In the genomic region with DNA sequence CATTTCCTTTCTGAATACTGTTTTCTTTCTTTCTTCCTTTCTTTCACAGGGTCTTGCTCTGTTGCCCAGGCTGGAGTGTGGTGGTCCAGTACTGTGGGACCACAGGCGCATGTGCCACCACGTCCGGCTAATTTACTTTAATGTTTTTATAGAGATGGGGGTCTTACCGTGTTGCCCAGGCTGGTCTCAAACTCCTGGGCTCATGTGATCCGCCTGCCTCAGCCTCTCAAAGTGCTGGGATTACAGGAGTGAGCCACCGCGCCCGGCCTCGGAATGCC, we compare ENCODE assay signal across 7 cellular contexts. TPM values are rescaled to one million over a fixed set of nuclear protein-coding genes. Genes with fewer than 3 reads are reported as not detected.
DNase-seq lines count a peak whose midpoint lies in the region; ATAC-seq, FAIRE-seq and TF ChIP-seq lines count a peak whose summit lies in the region.
"Not testable (repeated sequence)": the region's sequence is repeated elsewhere in the genome, so short reads cannot be mapped to it uniquely, and the experiment has no call there.

No MANE protein-coding gene starts in this region.

- BruUV-seq in IMR-90 (replicated peaks; lab: Mats Ljungman, UMichigan), result not testable (repeated sequence)

- not testable (repeated sequence) for H2BK15ac ChIP-seq in H9 (ENCODE audit: low read depth, low read length); IMR-90 (ENCODE audit: low read depth, low read length); H1 (ENCODE audit: low read length); neuronal stem cell (ENCODE audit: low read length)

- not testable (repeated sequence) for H4K91ac ChIP-seq in H9 (ENCODE audit: insufficient read length, low read depth, low read length); IMR-90 (ENCODE audit: insufficient read depth, low read depth, low read length); H1 (replicated peaks; ENCODE audit: insufficient read length, low read length); neuronal stem cell (ENCODE audit: low read depth, low read length, poor library complexity)

- H3T11ph ChIP-seq in H9 (ENCODE audit: low read length), result not testable (repeated sequence)

- H3K27ac ChIP-seq in H9 (ENCODE audit: insufficient read length, low read depth, low read length); H1 (ENCODE audit: low read depth, low read length); iPS-20b (ENCODE audit: low read length); neuronal stem cell (replicated peaks; ENCODE audit: low read length): not testable (repeated sequence)
- H3K27ac ChIP-seq in IMR-90 (ENCODE audit: insufficient read depth, low read length) (peak overlapping the region; percentile 2; the same call in 1 of the 2 replicates), mesodermal cell (ENCODE audit: low read depth, low read length, severe bottlenecking) (peak overlapping the region; percentile 33)

- H3K36me3 ChIP-seq in IMR-90 (ENCODE audit: control insufficient read depth, insufficient read depth, low read length); H1 (ENCODE audit: control insufficient read depth in 2 of 4, insufficient read depth in 4 of 4, low read length in 3 of 4); iPS-20b (ENCODE audit: insufficient read depth, low read depth, low read length); mesodermal cell (ENCODE audit: control insufficient read depth, insufficient read depth, low read length); neuronal stem cell (replicated peaks in 1 of 2; ENCODE audit: control insufficient read depth in 2 of 2, insufficient read depth in 2 of 2, low read length in 2 of 2): not testable (repeated sequence)

- H3K27me3 ChIP-seq in H9 (ENCODE audit: insufficient read depth, low read length); IMR-90 (ENCODE audit: control insufficient read depth, insufficient read depth, low read length); H1 (replicated peaks in 1 of 4; ENCODE audit: control insufficient read depth in 3 of 4, extremely low read depth in 1 of 4, insufficient read depth in 3 of 4, low read length in 3 of 4); iPS-20b (ENCODE audit: insufficient read depth, low read length); neuronal stem cell (ENCODE audit: control insufficient read depth in 3 of 3, insufficient read depth in 3 of 3, low read depth in 1 of 3, low read length in 3 of 3): not testable (repeated sequence)

- not testable (repeated sequence) for H3K14ac ChIP-seq in H9 (ENCODE audit: insufficient read depth, low read length); IMR-90 (replicated peaks; ENCODE audit: low read depth, low read length); H1 (ENCODE audit: insufficient read length); neuronal stem cell (ENCODE audit: low read length)

- H2BK12ac ChIP-seq in H9 (ENCODE audit: insufficient read length, low read depth, low read length); H1 (ENCODE audit: low read depth, low read length); neuronal stem cell (ENCODE audit: low read length): not testable (repeated sequence)

- H3K4me1 Mint-ChIP-seq in H9, result peaks cover 26 to 27% of the 10 kb centered on the region in 2 experiments
- H3K4me1 Mint-ChIP-seq in T-helper 17 cell, result not testable (repeated sequence)

- H2BK20ac ChIP-seq in H9 (ENCODE audit: low read depth, low read length, poor library complexity, severe bottlenecking); IMR-90 (ENCODE audit: low read depth, low read length); H1 (ENCODE audit: low read length): not testable (repeated sequence)

- CTCF ChIA-PET in IMR-90 (lab: Yijun Ruan, JAX), result not testable (repeated sequence)
- CTCF ChIA-PET in H1 (lab: Charles Lee; ENCODE audit: partially characterized antibody), result interaction anchor here (1.8 kb wide), 1 partner anchor 62 kb away, joined by 4 read pairs; no protein-coding TSS in a partner anchor

- not testable (repeated sequence) for TF ChIP-seq RAD21 in IMR-90 (IDR thresholded peaks at IDR 0.05; ENCODE audit: low read length); H1 (IDR thresholded peaks at IDR 0.05 in 1 of 2, conservative IDR thresholded peaks at IDR 0.05 in 1 of 2; ENCODE audit: low read depth in 2 of 2, low read length in 2 of 2)

- not testable (repeated sequence) for H3K36me3 Mint-ChIP-seq in H9 (ENCODE audit: insufficient read depth in 1 of 3, low read depth in 3 of 3); T-helper 17 cell (ENCODE audit: low read depth)

- POLR2A ChIA-PET in IMR-90 (lab: Charles Lee; ENCODE audit: unreplicated experiment), result not testable (repeated sequence)
- POLR2A ChIA-PET in H1 (lab: Charles Lee; ENCODE audit: partially characterized antibody), result interaction anchor here (1.1 to 1.3 kb wide), 3 partner anchors 10 to 35 kb away, joined by 3 to 5 read pairs (median 3); a partner anchor contains a TSS

- not testable (repeated sequence) for H3K9me3 ChIP-seq in H9 (ENCODE audit: control insufficient read depth, low read depth, low read length); IMR-90 (ENCODE audit: control insufficient read depth, insufficient read depth, low read length); T-helper 17 cell (ENCODE audit: control insufficient read depth, low read length, poor library complexity, severe bottlenecking); H1 (ENCODE audit: insufficient read depth in 2 of 2, low read depth in 1 of 2, low read length in 1 of 2); iPS-20b (ENCODE audit: insufficient read depth, low read depth, low read length); mesodermal cell (ENCODE audit: control insufficient read depth, low read length); neuronal stem cell (replicated peaks in 1 of 2; ENCODE audit: control insufficient read depth in 2 of 2, insufficient read depth in 1 of 2, low read depth in 1 of 2, low read length in 2 of 2)

- H2AFZ ChIP-seq in H9 (ENCODE audit: low read length); IMR-90 (replicated peaks; ENCODE audit: low read length, poor library complexity); H1 (ENCODE audit: low read length): not testable (repeated sequence)
- H2AFZ ChIP-seq in neuronal stem cell (ENCODE audit: low read length), result peak overlapping the region; percentile 83

- WGBS in H9 (ENCODE audit: extremely low coverage, insufficient read length, low lambda C conversion rate), result no CpG with 5 or more reads among the region's 9 CpGs
- WGBS in IMR-90 (ENCODE audit: extremely low coverage in 2 of 2, insufficient read length in 1 of 2), 2 experiments, result 100% methylated on average over 1 of the region's 9 CpGs; no CpG with 5 or more reads in 1 of the 2 experiments
- WGBS in H1 (ENCODE audit: extremely low coverage in 1 of 2, insufficient coverage in 1 of 2, insufficient read length in 1 of 2, insufficient replicate concordance in 2 of 2, low coverage in 1 of 2, low lambda C conversion rate in 2 of 2, missing lambda C conversion rate in 1 of 2), 2 experiments, result 71% methylated on average over 9 of the region's 9 CpGs; no CpG with 5 or more reads in 1 of the 2 experiments
- WGBS in mesodermal cell (ENCODE audit: insufficient coverage in 2 of 2), 2 experiments, result 57 to 69% methylated on average over 9 of the region's 9 CpGs
- no CpG with 5 or more reads among the region's 9 CpGs for WGBS in neuronal stem cell (ENCODE audit: extremely low coverage in 2 of 2, insufficient read length in 2 of 2, insufficient replicate concordance in 1 of 2), 2 donors

- intact Hi-C loops in IMR-90 (cut with micrococcal nuclease), result not testable (repeated sequence)

- not testable (repeated sequence) for H3K23ac ChIP-seq in H9 (ENCODE audit: insufficient read length, low read depth, low read length); IMR-90 (ENCODE audit: low read depth, low read length); H1 (ENCODE audit: insufficient read length); neuronal stem cell (ENCODE audit: low read depth, low read length, poor library complexity)

- not testable (repeated sequence) for H4K5ac ChIP-seq in H9 (ENCODE audit: insufficient read length, low read depth, low read length); IMR-90 (ENCODE audit: low read depth, low read length); H1 (ENCODE audit: insufficient read length, low read depth, low read length)

- not testable (repeated sequence) for FAIRE-seq in H1 (lab: Jason Lieb, UNC)

- not testable (repeated sequence) for H2BK5ac ChIP-seq in H9 (ENCODE audit: insufficient read length, low read length); IMR-90 (ENCODE audit: low read depth, low read length, poor library complexity, severe bottlenecking); neuronal stem cell (ENCODE audit: low read length)
- H2BK5ac ChIP-seq in H1 (ENCODE audit: low read depth, low read length), result 0 out of 2 replicates have a peak overlapping the region, but pooled peaks have one; percentile 52

- in situ Hi-C loops in IMR-90 (cut with MboI; ENCODE audit: low sequenced_read_pairs), result not testable (repeated sequence)

- not testable (repeated sequence) for ATAC-seq in IMR-90 (ENCODE audit: low read depth); T-helper 17 cell

- not testable (repeated sequence) for TF ChIP-seq POLR2A in IMR-90 (IDR thresholded peaks at IDR 0.05; ENCODE audit: low read depth, low read length); H1 (IDR thresholded peaks at IDR 0.05; ENCODE audit: control extremely low read depth in 1 of 2, low read depth in 2 of 2, low read length in 2 of 2)

- H3K79me1 ChIP-seq in H9 (ENCODE audit: insufficient read depth, low read depth, low read length, poor library complexity, severe bottlenecking); IMR-90 (ENCODE audit: low read depth in 1 of 2, low read length in 2 of 2); H1 (ENCODE audit: low read depth, low read length); neuronal stem cell (ENCODE audit: low read depth, low read length): not testable (repeated sequence)

- not testable (repeated sequence) for TF ChIP-seq EP300 in H1 (IDR thresholded peaks at IDR 0.05; ENCODE audit: borderline replicate concordance in 1 of 2, low read depth in 2 of 2, low read length in 2 of 2)

- not testable (repeated sequence) for H3K4me3 ChIP-seq in IMR-90 (ENCODE audit: insufficient read depth, low read depth, low read length); mesodermal cell (ENCODE audit: extremely low read depth, insufficient read depth, low read length, poor library complexity, severe bottlenecking)
- H3K4me3 ChIP-seq in H1 (ENCODE audit: extremely low read depth in 1 of 4, insufficient read depth in 2 of 4, low read depth in 3 of 4, low read length in 4 of 4), result peak overlapping the region in 2 of 4 experiments; percentile 16 to 42; a peak in 4 of 8 replicates
- peak overlapping the region; percentile 53 for H3K4me3 ChIP-seq in iPS-20b (ENCODE audit: low read length)
- H3K4me3 ChIP-seq in neuronal stem cell (ENCODE audit: low read length in 2 of 2), result peak overlapping the region in 1 of 2 donors; percentile 33

- not testable (repeated sequence) for H3K23me2 ChIP-seq in H9 (ENCODE audit: insufficient read length, low read depth, low read length, poor library complexity, severe bottlenecking); H1 (ENCODE audit: low read depth, low read length)

- H3K4me3 Mint-ChIP-seq in H9, result peak overlapping the region; percentile 38 to 74
- not testable (repeated sequence) for H3K4me3 Mint-ChIP-seq in T-helper 17 cell

- not testable (repeated sequence) for H3K56ac ChIP-seq in H9 (ENCODE audit: insufficient read length, low read depth, low read length); IMR-90 (ENCODE audit: extremely low read depth, insufficient read depth, low read length); H1 (replicated peaks; ENCODE audit: insufficient read length, low read depth, low read length)

- not testable (repeated sequence) for H3K9ac ChIP-seq in H9 (ENCODE audit: extremely low read depth, insufficient read length, low read length); IMR-90 (ENCODE audit: low read depth, low read length); H1 (replicated peaks in 1 of 4; ENCODE audit: extremely low read depth in 1 of 4, low read depth in 3 of 4, low read length in 3 of 4); iPS-20b (ENCODE audit: low read depth, low read length); neuronal stem cell (ENCODE audit: low read depth, low read length, poor library complexity)

- not testable (repeated sequence) for H3K4ac ChIP-seq in H9 (ENCODE audit: low read depth, low read length); IMR-90 (ENCODE audit: low read depth, low read length); H1 (replicated peaks; ENCODE audit: insufficient read length, low read depth, low read length); neuronal stem cell (ENCODE audit: low read length)

- peak overlapping the region; percentile 79 for H3K4me2 ChIP-seq in H9 (ENCODE audit: insufficient read depth, insufficient read length, low read length)
- H3K4me2 ChIP-seq in IMR-90 (ENCODE audit: low read depth, low read length); neuronal stem cell (ENCODE audit: insufficient read depth, low read length, poor library complexity, severe bottlenecking): not testable (repeated sequence)
- peak overlapping the region; percentile 62 to 66 for H3K4me2 ChIP-seq in H1 (ENCODE audit: insufficient read depth in 1 of 2, low read depth in 2 of 2, low read length in 2 of 2)

- not testable (repeated sequence) for H2AK9ac ChIP-seq in IMR-90 (replicated peaks; ENCODE audit: low read depth, low read length, poor library complexity)

- H3K18ac ChIP-seq in H9 (ENCODE audit: insufficient read length, low read depth, low read length); IMR-90 (ENCODE audit: low read depth, low read length); neuronal stem cell (ENCODE audit: low read length): not testable (repeated sequence)
- H3K18ac ChIP-seq in H1 (ENCODE audit: extremely low read depth, low read length), result peak overlapping the region; percentile 48; the same call in 1 of the 2 replicates

- not testable (repeated sequence) for H4K20me1 ChIP-seq in H9 (ENCODE audit: control insufficient read depth, insufficient read depth, insufficient read length); IMR-90 (ENCODE audit: insufficient read depth, low read length); H1 (replicated peaks in 1 of 2; ENCODE audit: control insufficient read depth in 1 of 2, insufficient read depth in 2 of 2, low read length in 2 of 2)

- peaks cover 9 to 14% of the 10 kb centered on the region in 2 experiments; a peak in 4 of 5 replicates for H3K9me3 Mint-ChIP-seq in H9

- H3K9me1 ChIP-seq in IMR-90 (ENCODE audit: insufficient read depth, low read length), result not testable (repeated sequence)

- not testable (repeated sequence) for TF ChIP-seq CTCF in H9 (conservative IDR thresholded peaks at IDR 0.05); IMR-90 (conservative IDR thresholded peaks at IDR 0.05; ENCODE audit: low read depth, low read length); H1 (IDR thresholded peaks at IDR 0.05; ENCODE audit: control extremely low read depth in 1 of 3, insufficient read depth in 1 of 3, low read depth in 1 of 3, low read length in 3 of 3)

- H2AK5ac ChIP-seq in H9 (ENCODE audit: insufficient read length, low read length); IMR-90 (ENCODE audit: low read depth, low read length); H1 (ENCODE audit: low read depth, low read length); neuronal stem cell (ENCODE audit: low read depth, low read length): not testable (repeated sequence)

- H3K27ac Mint-ChIP-seq in H9 (peak overlapping the region; percentile 68 to 95 (median 93); a peak in 4 of 7 replicates), T-helper 17 cell (peak overlapping the region; percentile 21)

- H2BK120ac ChIP-seq in H9 (ENCODE audit: low read depth, low read length, poor library complexity, severe bottlenecking); IMR-90 (ENCODE audit: low read depth, low read length); H1 (replicated peaks; ENCODE audit: low read depth, low read length); neuronal stem cell (ENCODE audit: low read depth, low read length): not testable (repeated sequence)

- DNase-seq in H9; IMR-90; T-helper 17 cell; H1 (ENCODE audit: low read depth in 1 of 2, low spot score in 2 of 2); neuronal stem cell (ENCODE audit: low spot score): not testable (repeated sequence)

- H3K27me3 Mint-ChIP-seq in H9 (ENCODE audit: low read depth); T-helper 17 cell: not testable (repeated sequence)

- not testable (repeated sequence) for H4K8ac ChIP-seq in H9 (replicated peaks; ENCODE audit: insufficient read length, low read depth, low read length); IMR-90 (ENCODE audit: low read depth in 2 of 2, low read length in 2 of 2); H1 (ENCODE audit: extremely low read depth, insufficient read depth, low read length); neuronal stem cell (ENCODE audit: low read depth, low read length)

- dilution Hi-C loops in IMR-90 (cut with HindIII; ENCODE audit: low sequenced_read_pairs, unreplicated experiment), result not testable (repeated sequence)

- H3K4me1 ChIP-seq in H9 (ENCODE audit: insufficient read depth, low read length); IMR-90 (ENCODE audit: control insufficient read depth, insufficient read depth, low read length); H1 (replicated peaks in 1 of 4; ENCODE audit: control insufficient read depth in 3 of 4, insufficient read depth in 4 of 4, low read length in 3 of 4); neuronal stem cell (ENCODE audit: control insufficient read depth in 2 of 2, insufficient read depth in 1 of 2, low read depth in 1 of 2, low read length in 2 of 2): not testable (repeated sequence)
- peaks cover 16% of the 10 kb centered on the region; the same call in 1 of the 2 replicates for H3K4me1 ChIP-seq in iPS-20b (ENCODE audit: insufficient read depth, low read length)
- H3K4me1 ChIP-seq in mesodermal cell (ENCODE audit: control insufficient read depth, insufficient read depth, low read length, poor library complexity, severe bottlenecking), result peaks cover 12% of the 10 kb centered on the region

- not testable (repeated sequence) for H3K79me2 ChIP-seq in H9 (ENCODE audit: insufficient read depth, low read length); H1 (ENCODE audit: control insufficient read depth in 1 of 2, insufficient read depth in 2 of 2, low read length in 2 of 2)

RNA-seq across cellular contexts. Expression of a gene that starts 35.3 kb away (rescaled TPM):
- 32.7 and 35.4 TPM in 2 replicates for total RNA-seq in H9 (2021)
- total RNA-seq in IMR-90 (2012; rRNA removed), result 7.5 and 8.1 TPM in 2 replicates
- 4.9 and 5.3 TPM in 2 replicates for polyA plus RNA-seq in IMR-90 (2012; rRNA removed)
- 1.4 TPM in 2 replicates for polyA plus RNA-seq in IMR-90 (2012; cell fraction: cytosol; rRNA removed)
- 2.6 and 8.2 TPM in 2 replicates for polyA plus RNA-seq in IMR-90 (2012; cell fraction: nucleus; rRNA removed; ENCODE audit: low replicate concordance)
- 10 to 100 TPM; 33.7 to 33.9 TPM for total RNA-seq in T-helper 17 cell
- total RNA-seq in H1 (2021; fragmentation: NEBNext Ultra II Directional; extraction: Animal tissue kit (Norgen Biotek cat#: 25700)), result 41.3 and 42.8 TPM in 2 replicates
- polyA plus RNA-seq in H1 (2011; rRNA removed), result 5.5 and 7.2 TPM in 2 replicates
- 6.8 TPM for polyA plus RNA-seq in H1 (2011; cell fraction: cytosol; rRNA removed)
- 10.4 TPM for polyA plus RNA-seq in H1 (2011; cell fraction: nucleus; rRNA removed)
- 10.0 to 15.1 TPM (median 12.2 TPM) in 4 replicates for polyA plus RNA-seq in H1 (2012, experiment 1 of 2)
- 0.45 TPM for polyA plus RNA-seq in H1 (2012, experiment 2 of 2)
- 13.3 TPM for polyA plus RNA-seq in H1 (2013, experiment 1 of 2)
- polyA plus RNA-seq in H1 (2013, experiment 2 of 2), result 12.7 TPM
- 21.8 and 32.7 TPM in 2 replicates for polyA minus RNA-seq in H1 (2011; rRNA and poly(A)+ RNA removed)
- polyA minus RNA-seq in H1 (2011; cell fraction: cytosol; rRNA and poly(A)+ RNA removed), result 17.3 TPM
- polyA minus RNA-seq in H1 (2011; cell fraction: nucleus; rRNA and poly(A)+ RNA removed), result 22.8 TPM
- 12.0 TPM for polyA plus RNA-seq in mesodermal cell (2013, experiment 1 of 2)
- polyA plus RNA-seq in mesodermal cell (2013, experiment 2 of 2), result 11.0 TPM
- 6.0 TPM for polyA plus RNA-seq in neuronal stem cell (2013, experiment 1 of 2)
- polyA plus RNA-seq in neuronal stem cell (2013, experiment 2 of 2), result 6.6 TPM
